19 cellular contexts compared by ENCODE assay signal in the genomic region with DNA sequence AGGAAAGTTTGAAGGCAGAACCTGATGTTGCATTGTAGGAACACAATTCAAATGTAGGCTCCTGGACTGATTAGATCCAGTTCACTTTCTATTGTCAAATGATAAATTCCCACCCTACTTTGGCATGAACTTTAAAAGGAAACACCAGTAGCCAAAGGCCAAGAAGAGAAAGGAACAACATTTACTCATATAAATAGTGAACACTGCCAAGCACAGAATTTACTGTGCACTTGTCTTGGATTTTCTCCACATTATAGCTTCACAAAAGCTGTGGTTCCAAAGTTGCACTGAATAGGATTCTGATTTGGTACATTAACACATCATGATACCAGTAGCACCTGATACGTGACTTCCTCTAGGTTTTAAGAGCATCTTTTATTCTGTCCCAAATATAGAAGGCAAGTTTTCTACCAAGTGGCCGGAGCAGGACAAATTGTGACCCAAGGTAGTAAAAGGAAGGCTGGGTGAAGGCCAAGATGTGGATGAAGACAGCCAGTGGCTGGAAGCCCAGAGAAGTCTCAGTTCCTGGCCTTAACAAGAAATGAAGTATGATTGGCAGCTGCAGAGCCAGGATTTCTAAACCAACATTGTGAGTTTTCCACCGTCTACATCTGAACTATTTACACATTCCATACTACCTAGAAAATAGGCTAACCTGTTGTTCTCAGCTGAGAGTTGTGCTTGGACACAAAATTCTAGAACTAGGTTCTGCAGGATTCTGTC.
DNase-seq lines count a peak whose midpoint lies in the region; ATAC-seq and TF ChIP-seq lines count a peak whose summit lies in the region.
"Had no signal": no experiment of that assay in that cellular context is flagged by ENCODE, and none has a peak within 500 bp of the region (broad histone marks: within the 10 kb centered on the region; RNA-seq: fewer than 3 reads in every experiment).

No MANE protein-coding gene starts in this region.

- CTCF ChIA-PET in activated CD4-positive, alpha-beta memory T cell treated with anti-CD3 and anti-CD28 coated beads, Interleukin-2, amount 10 ng/mL, durations not matched to agents 7 days and 5 days (lab: Charles Lee), result no interaction called here

- no peaks in the 10 kb centered on the region for H3K9me3 Mint-ChIP-seq in activated CD4-positive, alpha-beta memory T cell treated with anti-CD3 and anti-CD28 coated beads, Interleukin-2, amount 10 ng/mL, durations not matched to agents 7 days and 5 days
- H3K9me3 Mint-ChIP-seq: activated naive CD8-positive, alpha-beta T cell treated with anti-CD3 and anti-CD28 coated beads, Interleukin-2, amount 10 ng/mL, durations not matched to agents 7 days and 5 days; activated T-helper 1 cell treated with anti-CD3 and anti-CD28 coated beads, Interleukin-12 subunit alpha, Interleukin-12 subunit beta, Interleukin-2, Interleukin-4 antibody, amounts not matched to agents 30 ng/mL and 10 ng/mL and 1 ng/mL, durations not matched to agents 14 hours and 24 hours and 36 hours; central memory CD8-positive, alpha-beta T cell had no signal

- 0 to 30% methylated on average over 3 of the region's 3 CpGs for WGBS in gastroesophageal sphincter (ENCODE audit: low coverage in 1 of 2), 2 donors

- peak; percentile 27 for DNase-seq in NCI-H446 treated with DMSO at 0.1 percent for 48 hours (lab: John Stamatoyannopoulos, UW)
- no peak for DNase-seq in activated naive CD4-positive, alpha-beta T cell treated with Interleukin-2 at 50 U/mL for 16 hours
- DNase-seq in COR-L47 (lab: John Stamatoyannopoulos, UW), result no peak
- no peak for DNase-seq in GM13977 (ENCODE audit: low spot score)
- no peak for DNase-seq in activated CD4-positive, alpha-beta memory T cell treated with anti-CD3 and anti-CD28 coated beads, Interleukin-2, amount 10 ng/mL, durations not matched to agents 7 days and 5 days
- DNase-seq: activated B cell treated with CpG ODN at 0.5 μM for 24 hours; activated CD8-positive, alpha-beta memory T cell treated with anti-CD3 and anti-CD28 coated beads for 24 hours; activated naive CD8-positive, alpha-beta T cell treated with anti-CD3 and anti-CD28 coated beads, Interleukin-2, amount 10 ng/mL, durations not matched to agents 7 days and 5 days; Caco-2; naive thymus-derived CD8-positive, alpha-beta T cell; NCI-H2029; NCI-H524 treated with DMSO at 0.1 percent for 48 hours; T-helper 2 cell had no signal

- peak overlapping the region; percentile 49 to 77 (median 62) for H3K27ac ChIP-seq in gastroesophageal sphincter
- H3K27ac ChIP-seq in muscle layer of colon (ENCODE audit: low read depth, low read length), result peak overlapping the region; percentile 68
- H3K27ac ChIP-seq in subcutaneous abdominal adipose tissue (ENCODE audit: low read depth, low read length), result peak overlapping the region; percentile 83

- H3K4me3 Mint-ChIP-seq in activated CD4-positive, alpha-beta memory T cell treated with anti-CD3 and anti-CD28 coated beads, Interleukin-2, amount 10 ng/mL, durations not matched to agents 7 days and 5 days, result no peak overlapping the region
- H3K4me3 Mint-ChIP-seq: activated B cell treated with CpG ODN at 0.5 μM for 24 hours; activated naive CD8-positive, alpha-beta T cell treated with anti-CD3 and anti-CD28 coated beads, Interleukin-2, amount 10 ng/mL, durations not matched to agents 7 days and 5 days; activated T-helper 1 cell treated with anti-CD3 and anti-CD28 coated beads, Interleukin-12 subunit alpha, Interleukin-12 subunit beta, Interleukin-2, Interleukin-4 antibody, amounts not matched to agents 30 ng/mL and 10 ng/mL and 1 ng/mL, durations not matched to agents 14 hours and 24 hours and 36 hours; central memory CD8-positive, alpha-beta T cell; naive thymus-derived CD8-positive, alpha-beta T cell had no signal

- H3K4me1 Mint-ChIP-seq in activated CD4-positive, alpha-beta memory T cell treated with anti-CD3 and anti-CD28 coated beads, Interleukin-2, amount 10 ng/mL, durations not matched to agents 7 days and 5 days, result no peaks in the 10 kb centered on the region
- H3K4me1 Mint-ChIP-seq: activated B cell treated with CpG ODN at 0.5 μM for 24 hours; activated naive CD8-positive, alpha-beta T cell treated with anti-CD3 and anti-CD28 coated beads, Interleukin-2, amount 10 ng/mL, durations not matched to agents 7 days and 5 days; central memory CD8-positive, alpha-beta T cell; naive thymus-derived CD8-positive, alpha-beta T cell had no signal

- ATAC-seq in gastroesophageal sphincter, result peak; percentile 81
- ATAC-seq: naive thymus-derived CD8-positive, alpha-beta T cell had no signal

- no peak overlapping the region for H3K27ac Mint-ChIP-seq in activated CD4-positive, alpha-beta memory T cell treated with anti-CD3 and anti-CD28 coated beads, Interleukin-2, amount 10 ng/mL, durations not matched to agents 7 days and 5 days
- H3K27ac Mint-ChIP-seq: activated B cell treated with CpG ODN at 0.5 μM for 24 hours; activated naive CD8-positive, alpha-beta T cell treated with anti-CD3 and anti-CD28 coated beads, Interleukin-2, amount 10 ng/mL, durations not matched to agents 7 days and 5 days; activated T-helper 1 cell treated with anti-CD3 and anti-CD28 coated beads, Interleukin-12 subunit alpha, Interleukin-12 subunit beta, Interleukin-2, Interleukin-4 antibody, amounts not matched to agents 30 ng/mL and 10 ng/mL and 1 ng/mL, durations not matched to agents 14 hours and 24 hours and 36 hours; naive thymus-derived CD8-positive, alpha-beta T cell had no signal

- no peaks in the 10 kb centered on the region for H3K27me3 ChIP-seq in gastroesophageal sphincter
- no peaks in the 10 kb centered on the region for H3K27me3 ChIP-seq in muscle layer of colon (ENCODE audit: control insufficient read depth in 1 of 2, insufficient read depth in 2 of 2, low read length in 2 of 2)
- no peaks in the 10 kb centered on the region for H3K27me3 ChIP-seq in subcutaneous abdominal adipose tissue (ENCODE audit: control insufficient read depth in 5 of 5, insufficient read depth in 4 of 5, low read length in 5 of 5)

- H3K9me3 ChIP-seq in gastroesophageal sphincter (no peaks in the 10 kb centered on the region), muscle layer of colon (ENCODE audit: low read length) (no peaks in the 10 kb centered on the region), subcutaneous abdominal adipose tissue (ENCODE audit: control insufficient read depth in 5 of 5, low read length in 5 of 5) (no peaks in the 10 kb centered on the region)
- H3K9me3 ChIP-seq: Caco-2 had no signal

- H3K4me3 ChIP-seq in gastroesophageal sphincter (no peak overlapping the region), muscle layer of colon (ENCODE audit: low read depth in 1 of 2, low read length in 2 of 2) (no peak overlapping the region), subcutaneous abdominal adipose tissue (ENCODE audit: low read depth in 1 of 5, low read length in 5 of 5) (no peak overlapping the region)
- H3K4me3 ChIP-seq: lung had no signal

- no peaks in the 10 kb centered on the region for H3K36me3 Mint-ChIP-seq in activated CD4-positive, alpha-beta memory T cell treated with anti-CD3 and anti-CD28 coated beads, Interleukin-2, amount 10 ng/mL, durations not matched to agents 7 days and 5 days (ENCODE audit: low read depth)
- H3K36me3 Mint-ChIP-seq: activated naive CD8-positive, alpha-beta T cell treated with anti-CD3 and anti-CD28 coated beads, Interleukin-2, amount 10 ng/mL, durations not matched to agents 7 days and 5 days; naive thymus-derived CD8-positive, alpha-beta T cell had no signal

- POLR2A ChIA-PET in activated CD4-positive, alpha-beta memory T cell treated with anti-CD3 and anti-CD28 coated beads, Interleukin-2, amount 10 ng/mL, durations not matched to agents 7 days and 5 days (lab: Charles Lee), result no interaction called here

- no peaks in the 10 kb centered on the region for H3K27me3 Mint-ChIP-seq in activated CD4-positive, alpha-beta memory T cell treated with anti-CD3 and anti-CD28 coated beads, Interleukin-2, amount 10 ng/mL, durations not matched to agents 7 days and 5 days
- H3K27me3 Mint-ChIP-seq: activated B cell treated with CpG ODN at 0.5 μM for 24 hours; activated naive CD8-positive, alpha-beta T cell treated with anti-CD3 and anti-CD28 coated beads, Interleukin-2, amount 10 ng/mL, durations not matched to agents 7 days and 5 days; central memory CD8-positive, alpha-beta T cell had no signal

- no peak overlapping the region for H3K9ac ChIP-seq in muscle layer of colon (ENCODE audit: low read length)
- H3K9ac ChIP-seq in subcutaneous abdominal adipose tissue (ENCODE audit: low read length in 5 of 5), result peak overlapping the region in 2 of 5 donors; percentile 35 to 47

- TF ChIP-seq CTCF in gastroesophageal sphincter (IDR thresholded peaks at IDR 0.05) (no peak), GM13977 (IDR thresholded peaks at IDR 0.05; ENCODE audit: extremely low read depth, insufficient read depth, missing control alignments) (no peak)

- no peak for TF ChIP-seq EP300 in gastroesophageal sphincter (IDR thresholded peaks at IDR 0.05)

- peaks cover 0 to 4% of the 10 kb centered on the region in 2 donors for H3K36me3 ChIP-seq in gastroesophageal sphincter
- no peaks in the 10 kb centered on the region for H3K36me3 ChIP-seq in muscle layer of colon (ENCODE audit: insufficient read depth, low read length)
- no peaks in the 10 kb centered on the region for H3K36me3 ChIP-seq in subcutaneous abdominal adipose tissue (ENCODE audit: control insufficient read depth in 5 of 5, insufficient read depth in 5 of 5, low read length in 5 of 5)

- in situ Hi-C loops in GM13977 (cut with MboI; ENCODE audit: low pct_unique_long_range_greater_than_20kb, low sequenced_read_pairs, unreplicated experiment), result no loop called here

- H3K4me1 ChIP-seq in gastroesophageal sphincter, result peaks cover 15 to 48% (median 20%) of the 10 kb centered on the region in 3 donors
- peaks cover 49% of the 10 kb centered on the region for H3K4me1 ChIP-seq in muscle layer of colon (ENCODE audit: insufficient read depth, low read length)
- peaks cover 2 to 25% (median 18%) of the 10 kb centered on the region in 5 donors for H3K4me1 ChIP-seq in subcutaneous abdominal adipose tissue (ENCODE audit: control insufficient read depth in 5 of 5, insufficient read depth in 5 of 5, low read length in 5 of 5)
- H3K4me1 ChIP-seq: Caco-2 had no signal

- no peak for TF ChIP-seq POLR2A in gastroesophageal sphincter (IDR thresholded peaks at IDR 0.05)
